Comparison of ENCODE assay signal across 20 cellular contexts in genomic region chr3:37056826-37057225, GRCh38.
DNase-seq lines count a peak whose midpoint lies in the region; ATAC-seq, FAIRE-seq and TF ChIP-seq lines count a peak whose summit lies in the region.
"Had no signal": no experiment of that assay in that cellular context is flagged by ENCODE, and none has a peak within 500 bp of the region (broad histone marks: within the 10 kb centered on the region; RNA-seq: fewer than 3 reads in every experiment).

No MANE protein-coding gene starts in this region.

- no peak for FAIRE-seq in HepG2 (lab: Jason Lieb, UNC)
- FAIRE-seq: endothelial cell of umbilical vein, G401.6 had no signal

- H3K36me3 ChIP-seq in HepG2 (replicated peaks in 1 of 2; ENCODE audit: control insufficient read depth in 1 of 2, insufficient read depth in 2 of 2, low read length in 2 of 2) (peaks cover 10 to 48% of the 10 kb centered on the region in 2 experiments; a peak in 4 of 5 replicates), right lobe of liver (peaks cover 0 to 50% (median 11%) of the 10 kb centered on the region in 4 donors), aorta (ENCODE audit: control insufficient read depth in 1 of 2, insufficient read depth in 2 of 2, low read length in 1 of 2) (peaks cover 0 to 4% of the 10 kb centered on the region in 2 donors), suprapubic skin (peaks cover 68% of the 10 kb centered on the region)

- peak overlapping the region; percentile 35 for H3K27ac Mint-ChIP-seq in activated CD8-positive, alpha-beta T cell treated with anti-CD3 and anti-CD28 coated beads, Interleukin-2, amount 10 ng/mL, durations not matched to agents 7 days and 5 days
- H3K27ac Mint-ChIP-seq: B cell had no signal

- no peak overlapping the region for H3K4me2 ChIP-seq in HepG2 (ENCODE audit: low read depth, low read length)

- CTCF ChIA-PET in HepG2 (lab: Yijun Ruan, JAX; ENCODE audit: low intra/inter-chr PET ratio, low total read pairs), result no interaction called here
- CTCF ChIA-PET in activated CD8-positive, alpha-beta T cell treated with anti-CD3 and anti-CD28 coated beads, Interleukin-2, amount 10 ng/mL, durations not matched to agents 7 days and 5 days (lab: Charles Lee), result no interaction called here

- no peak overlapping the region for H3K9ac ChIP-seq in HepG2 (ENCODE audit: insufficient read depth, low read depth, low read length)

- H3K4me3 ChIP-seq in HepG2 (replicated peaks in 1 of 3; ENCODE audit: insufficient read depth in 1 of 3, low read depth in 2 of 3, low read length in 3 of 3), result no peak overlapping the region
- no peak overlapping the region for H3K4me3 ChIP-seq in right lobe of liver
- H3K4me3 ChIP-seq in fibroblast of villous mesenchyme (ENCODE audit: low read depth, low read length), result no peak overlapping the region
- no peak overlapping the region for H3K4me3 ChIP-seq in aorta (ENCODE audit: low read length in 2 of 2)
- no peak overlapping the region for H3K4me3 ChIP-seq in suprapubic skin

- TF ChIP-seq CTCF in HepG2 (CRISPR knock-in tag; IDR thresholded peaks at IDR 0.05), result no peak
- no peak for TF ChIP-seq CTCF in right lobe of liver (IDR thresholded peaks at IDR 0.05)
- no peak for TF ChIP-seq CTCF in fibroblast of villous mesenchyme (IDR thresholded peaks at IDR 0.05; ENCODE audit: insufficient read depth, low read depth, low read length)
- no peak for TF ChIP-seq CTCF in suprapubic skin (IDR thresholded peaks at IDR 0.05)

- no peak for TF ChIP-seq RAD21 in HepG2 (CRISPR knock-in tag; IDR thresholded peaks at IDR 0.05)

- in situ Hi-C loops in HepG2 (cut with HindIII; ENCODE audit: extremely low pct_ligation_motif_present, low pct_unique_long_range_greater_than_20kb), result no loop called here

- no peaks in the 10 kb centered on the region for H3K4me1 ChIP-seq in HepG2 (ENCODE audit: insufficient read depth, low read length)
- H3K4me1 ChIP-seq in right lobe of liver, result peaks cover 0 to 14% (median 5%) of the 10 kb centered on the region in 4 donors
- H3K4me1 ChIP-seq in aorta (ENCODE audit: control insufficient read depth in 1 of 2, insufficient read depth in 2 of 2, low read length in 2 of 2), result peaks cover 0 to 2% of the 10 kb centered on the region in 2 donors
- peaks cover 10% of the 10 kb centered on the region for H3K4me1 ChIP-seq in suprapubic skin

- H3K4me1 Mint-ChIP-seq in activated CD8-positive, alpha-beta T cell treated with anti-CD3 and anti-CD28 coated beads, Interleukin-2, amount 10 ng/mL, durations not matched to agents 7 days and 5 days (ENCODE audit: low read depth), result peaks cover 6% of the 10 kb centered on the region

- peaks cover 34% of the 10 kb centered on the region for H3K36me3 Mint-ChIP-seq in activated CD8-positive, alpha-beta T cell treated with anti-CD3 and anti-CD28 coated beads, Interleukin-2, amount 10 ng/mL, durations not matched to agents 7 days and 5 days (ENCODE audit: low read depth)

- no peak overlapping the region for H3K27ac ChIP-seq in HepG2 (ENCODE audit: extremely low read length, insufficient read depth, low read length)
- no peak overlapping the region for H3K27ac ChIP-seq in right lobe of liver
- peak overlapping the region; percentile 51 to 82 for H3K27ac ChIP-seq in aorta (ENCODE audit: low read depth in 1 of 2, low read length in 2 of 2)
- no peak overlapping the region for H3K27ac ChIP-seq in suprapubic skin

- no TSS peak for BruUV-seq in HepG2 (replicated peaks; lab: Mats Ljungman, UMichigan)

- H3K79me2 ChIP-seq in HepG2 (ENCODE audit: insufficient read depth, low read length), result no peaks in the 10 kb centered on the region

- H3K27me3 ChIP-seq in HepG2 (ENCODE audit: control insufficient read depth in 1 of 2, insufficient read depth in 2 of 2, low read length in 2 of 2) (no peaks in the 10 kb centered on the region), right lobe of liver (no peaks in the 10 kb centered on the region), aorta (ENCODE audit: control insufficient read depth in 1 of 2, insufficient read depth in 2 of 2, low read length in 1 of 2) (no peaks in the 10 kb centered on the region), suprapubic skin (no peaks in the 10 kb centered on the region)

- no peak for DNase-seq in HepG2 (ENCODE audit: low spot score)
- no peak for DNase-seq in right lobe of liver
- DNase-seq in activated CD8-positive, alpha-beta T cell treated with anti-CD3 and anti-CD28 coated beads, Interleukin-2, amount 10 ng/mL, durations not matched to agents 7 days and 5 days, result no peak
- DNase-seq in fibroblast of villous mesenchyme (ENCODE audit: low read depth), result peak; percentile 38
- no peak for DNase-seq in aorta
- no peak for DNase-seq in suprapubic skin (ENCODE audit: low spot score in 2 of 2)
- DNase-seq: activated CD8-positive, alpha-beta memory T cell treated with anti-CD3 and anti-CD28 coated beads for 24 hours; activated effector memory CD4-positive, alpha-beta T cell treated with anti-CD3 and anti-CD28 coated beads, Interleukin-2, amount 50 U/mL, for 16 hours; cortex of kidney; foreskin melanocyte; H7; KBM-7; NCI-H1048; NCI-H2081; NCI-H510A treated with DMSO at 0.1 percent for 48 hours; SW 1271 had no signal

- no peaks in the 10 kb centered on the region for H3K9me3 Mint-ChIP-seq in activated CD8-positive, alpha-beta T cell treated with anti-CD3 and anti-CD28 coated beads, Interleukin-2, amount 10 ng/mL, durations not matched to agents 7 days and 5 days (ENCODE audit: insufficient read depth)

- no peak for TF ChIP-seq EP300 in HepG2 (IDR thresholded peaks at IDR 0.05; ENCODE audit: low read depth in 2 of 2, low read length in 2 of 2)
- no peak for TF ChIP-seq EP300 in HepG2 (CRISPR knock-in tag; IDR thresholded peaks at IDR 0.05; ENCODE audit: borderline replicate concordance)
- no peak for TF ChIP-seq EP300 in suprapubic skin (IDR thresholded peaks at IDR 0.05)

- no peak overlapping the region for H3K4me3 Mint-ChIP-seq in activated CD8-positive, alpha-beta T cell treated with anti-CD3 and anti-CD28 coated beads, Interleukin-2, amount 10 ng/mL, durations not matched to agents 7 days and 5 days
- H3K4me3 Mint-ChIP-seq: B cell had no signal

- H2AFZ ChIP-seq in HepG2 (ENCODE audit: low read length), result no peak overlapping the region

- TF ChIP-seq POLR2A in HepG2 (IDR thresholded peaks at IDR 0.05; ENCODE audit: insufficient read depth in 1 of 2, low read depth in 2 of 2, low read length in 2 of 2), result no peak
- TF ChIP-seq POLR2A in right lobe of liver (IDR thresholded peaks at IDR 0.05), result no peak
- no peak for TF ChIP-seq POLR2A in suprapubic skin (IDR thresholded peaks at IDR 0.05)

- POLR2A ChIA-PET in HepG2 (lab: Yijun Ruan, JAX), result no interaction called here
- POLR2A ChIA-PET in activated CD8-positive, alpha-beta T cell treated with anti-CD3 and anti-CD28 coated beads, Interleukin-2, amount 10 ng/mL, durations not matched to agents 7 days and 5 days (lab: Charles Lee), result no interaction called here

- intact Hi-C loops in HepG2 (cut with micrococcal nuclease; ENCODE audit: unreplicated experiment) (no loop called here), right lobe of liver (cut with DNase I) (no loop called here), aorta (cut with DNase I) (no loop called here)

- no peaks in the 10 kb centered on the region for H3K27me3 Mint-ChIP-seq in activated CD8-positive, alpha-beta T cell treated with anti-CD3 and anti-CD28 coated beads, Interleukin-2, amount 10 ng/mL, durations not matched to agents 7 days and 5 days (ENCODE audit: low read depth)
- H3K27me3 Mint-ChIP-seq: B cell had no signal

- H4K20me1 ChIP-seq in HepG2 (ENCODE audit: insufficient read depth, low read length), result no peaks in the 10 kb centered on the region

- H3K9me3 ChIP-seq in HepG2 (ENCODE audit: low read length), result no peaks in the 10 kb centered on the region
- H3K9me3 ChIP-seq in right lobe of liver, result no peaks in the 10 kb centered on the region
- no peaks in the 10 kb centered on the region for H3K9me3 ChIP-seq in aorta (ENCODE audit: control insufficient read depth, low read length)
- H3K9me3 ChIP-seq in suprapubic skin, result no peaks in the 10 kb centered on the region

- ATAC-seq in HepG2 (no peak), right lobe of liver (no peak), aorta (ENCODE audit: low FRiP score) (no peak)
- ATAC-seq in activated CD8-positive, alpha-beta T cell treated with anti-CD3 and anti-CD28 coated beads, Interleukin-2, amount 10 ng/mL, durations not matched to agents 7 days and 5 days, result no peak
- ATAC-seq in activated CD4-positive, CD25-positive, alpha-beta regulatory T cell treated with anti-CD3 and anti-CD28 coated beads, Interleukin-2, amount 50 U/mL, for 24 hours, result no peak

TF ChIP-seq in HepG2, 621 proteins besides CTCF, POLR2A, EP300 and RAD21:
- TF ChIP-seq, protein P1, sequence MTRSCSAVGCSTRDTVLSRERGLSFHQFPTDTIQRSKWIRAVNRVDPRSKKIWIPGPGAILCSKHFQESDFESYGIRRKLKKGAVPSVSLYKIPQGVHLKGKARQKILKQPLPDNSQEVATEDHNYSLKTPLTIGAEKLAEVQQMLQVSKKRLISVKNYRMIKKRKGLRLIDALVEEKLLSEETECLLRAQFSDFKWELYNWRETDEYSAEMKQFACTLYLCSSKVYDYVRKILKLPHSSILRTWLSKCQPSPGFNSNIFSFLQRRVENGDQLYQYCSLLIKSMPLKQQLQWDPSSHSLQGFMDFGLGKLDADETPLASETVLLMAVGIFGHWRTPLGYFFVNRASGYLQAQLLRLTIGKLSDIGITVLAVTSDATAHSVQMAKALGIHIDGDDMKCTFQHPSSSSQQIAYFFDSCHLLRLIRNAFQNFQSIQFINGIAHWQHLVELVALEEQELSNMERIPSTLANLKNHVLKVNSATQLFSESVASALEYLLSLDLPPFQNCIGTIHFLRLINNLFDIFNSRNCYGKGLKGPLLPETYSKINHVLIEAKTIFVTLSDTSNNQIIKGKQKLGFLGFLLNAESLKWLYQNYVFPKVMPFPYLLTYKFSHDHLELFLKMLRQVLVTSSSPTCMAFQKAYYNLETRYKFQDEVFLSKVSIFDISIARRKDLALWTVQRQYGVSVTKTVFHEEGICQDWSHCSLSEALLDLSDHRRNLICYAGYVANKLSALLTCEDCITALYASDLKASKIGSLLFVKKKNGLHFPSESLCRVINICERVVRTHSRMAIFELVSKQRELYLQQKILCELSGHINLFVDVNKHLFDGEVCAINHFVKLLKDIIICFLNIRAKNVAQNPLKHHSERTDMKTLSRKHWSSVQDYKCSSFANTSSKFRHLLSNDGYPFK (CRISPR knock-in tag; IDR thresholded peaks at IDR 0.05; ENCODE audit: borderline replicate concordance), result no peak
- TF ChIP-seq RBM22 (optimal IDR thresholded peaks at IDR 0.05; ENCODE audit: low read length) (peak; percentile 32), ESRRA (CRISPR knock-in tag; IDR thresholded peaks at IDR 0.05; ENCODE audit: low read depth) (no peak)

Comparison
In these comparisons a context has a peak if more than half of its experiments do, and no peak if none do; other contexts are left out.
1. H3K27ac ChIP-seq: peak in aorta (2 of 2); none in HepG2 (single experiment), right lobe of liver (0 of 3) and suprapubic skin (single experiment).